ENCODE assay signal across 8 cellular contexts in the genomic region with DNA sequence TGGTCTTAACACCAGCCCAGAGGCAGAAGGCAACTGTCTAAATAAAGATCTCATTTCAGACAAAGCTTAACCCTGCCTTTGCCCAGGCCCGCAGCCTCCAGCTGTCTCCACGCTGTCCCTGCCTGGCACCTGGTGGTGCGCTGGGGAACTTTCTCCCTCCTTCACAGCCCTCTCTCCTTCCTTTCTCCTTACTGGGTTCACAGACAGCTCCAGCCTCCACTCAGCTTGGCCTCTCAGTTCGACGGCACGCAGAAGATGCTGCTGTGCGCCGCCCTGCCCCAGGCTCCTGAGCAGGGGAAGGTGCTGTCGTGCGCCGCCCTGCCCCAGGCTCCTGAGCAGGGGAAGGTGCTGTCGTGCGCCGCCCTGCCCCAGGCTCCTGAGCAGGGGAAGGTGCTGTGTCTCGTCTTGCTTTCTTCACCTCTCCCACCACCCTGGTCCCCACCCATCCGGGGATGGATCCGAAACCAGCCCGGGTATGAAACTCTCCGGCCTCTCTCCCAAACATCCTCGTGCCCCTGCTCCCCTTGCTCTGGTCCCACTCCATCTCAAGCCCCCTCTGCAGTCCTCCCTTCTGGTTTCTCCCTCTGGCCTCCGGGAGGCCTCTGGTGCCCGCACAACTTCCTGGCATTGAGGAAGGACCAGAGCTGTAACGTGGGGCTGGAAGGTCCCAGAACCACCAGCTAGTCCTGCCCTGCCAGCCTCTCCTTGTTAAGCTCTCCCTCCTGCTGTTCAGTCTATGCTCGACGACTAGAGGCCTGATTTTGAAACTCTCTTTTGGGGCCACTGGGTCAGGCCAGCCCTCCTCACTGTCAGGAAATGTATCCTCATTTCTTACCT. TPM values are rescaled to one million over a fixed set of nuclear protein-coding genes. Genes with fewer than 3 reads are reported as not detected.
A peak's percentile ranks its signal among the peaks of the same experiment; 100 is the strongest.
DNase-seq lines count a peak whose midpoint lies in the region; ATAC-seq and TF ChIP-seq lines count a peak whose summit lies in the region.

No MANE protein-coding gene starts in this region.

- in situ Hi-C loops in SK-MEL-5 (cut with HindIII; ENCODE audit: low pct_unique_long_range_greater_than_20kb, low sequenced_read_pairs): no loop called here

- no peaks in the 10 kb centered on the region for H3K9me3 Mint-ChIP-seq in activated naive CD4-positive, alpha-beta T cell treated with anti-CD3 and anti-CD28 coated beads for 36 hours

- H3K27ac Mint-ChIP-seq in activated naive CD4-positive, alpha-beta T cell treated with anti-CD3 and anti-CD28 coated beads for 36 hours: no peak overlapping the region

- H3K27ac ChIP-seq in heart right ventricle: no peak overlapping the region
- peak overlapping the region; percentile 77 to 80 for H3K27ac ChIP-seq in uterus

- H3K4me3 Mint-ChIP-seq in activated naive CD4-positive, alpha-beta T cell treated with anti-CD3 and anti-CD28 coated beads for 36 hours: no peak overlapping the region

- H3K4me1 Mint-ChIP-seq in activated naive CD4-positive, alpha-beta T cell treated with anti-CD3 and anti-CD28 coated beads for 36 hours (ENCODE audit: low read depth): no peaks in the 10 kb centered on the region

- peaks cover 4% of the 10 kb centered on the region for H3K27me3 Mint-ChIP-seq in activated naive CD4-positive, alpha-beta T cell treated with anti-CD3 and anti-CD28 coated beads for 36 hours (ENCODE audit: low read depth)

- no peaks in the 10 kb centered on the region for H3K36me3 Mint-ChIP-seq in activated naive CD4-positive, alpha-beta T cell treated with anti-CD3 and anti-CD28 coated beads for 36 hours (ENCODE audit: low read depth)

- H3K4me1 ChIP-seq in heart right ventricle (peaks cover 0 to 39% (median 19%) of the 10 kb centered on the region in 9 donors), uterus (peaks cover 0 to 6% of the 10 kb centered on the region in 2 donors)

- H3K36me3 ChIP-seq in heart right ventricle (no peaks in the 10 kb centered on the region), uterus (no peaks in the 10 kb centered on the region)

- intact Hi-C loops in activated naive CD4-positive, alpha-beta T cell treated with anti-CD3 and anti-CD28 coated beads for 36 hours (cut with micrococcal nuclease): loop anchor here (1.0 kb wide), 2 partner anchors 79 to 119 kb away; no protein-coding TSS in a partner anchor
- intact Hi-C loops in heart right ventricle (cut with DNase I) (loop anchor here in 8 of 10 donors (5.0 to 10.0 kb wide), 5 partner anchors 79 to 209 kb away; a partner anchor contains a TSS), uterus (cut with DNase I; ENCODE audit: low total_unique reads) (no loop called here)

- no peaks in the 10 kb centered on the region for H3K9me3 ChIP-seq in heart right ventricle
- no peaks in the 10 kb centered on the region for H3K9me3 ChIP-seq in uterus

- 76 to 79% methylated on average over 25 of the region's 25 CpGs for WGBS in heart right ventricle, 2 donors

- CTCF ChIA-PET in activated naive CD4-positive, alpha-beta T cell treated with anti-CD3 and anti-CD28 coated beads for 36 hours (lab: Charles Lee): interaction anchor here (0.6 to 3.1 kb wide), 6 partner anchors 19 to 382 kb away, joined by 3 to 17 read pairs (median 4); no protein-coding TSS in a partner anchor

- H3K27me3 ChIP-seq in heart right ventricle: peaks cover 0 to 12% (median 0%) of the 10 kb centered on the region in 7 donors
- H3K27me3 ChIP-seq in uterus: no peaks in the 10 kb centered on the region

- TF ChIP-seq CTCF in heart right ventricle (IDR thresholded peaks at IDR 0.05): peak; percentile 22 to 69 (median 59)
- TF ChIP-seq CTCF in uterus (IDR thresholded peaks at IDR 0.05): peak; percentile 17 to 55 (median 44)

- no peak for TF ChIP-seq POLR2A in uterus (IDR thresholded peaks at IDR 0.05)

- no peak overlapping the region for H3K4me3 ChIP-seq in heart right ventricle
- no peak overlapping the region for H3K4me3 ChIP-seq in uterus

- peak; percentile 51 for DNase-seq in activated naive CD4-positive, alpha-beta T cell treated with anti-CD3 and anti-CD28 coated beads for 36 hours
- no peak for DNase-seq in activated naive CD4-positive, alpha-beta T cell treated with Interleukin-2 at 50 U/mL for 16 hours
- DNase-seq in SK-MEL-5 (ENCODE audit: low read depth, low spot score) (peak; percentile 20), heart right ventricle (peak in 1 of 2 donors; percentile 50), uterus (no peak), kidney tubule cell (ENCODE audit: low spot score) (no peak), AG20443 (ENCODE audit: low spot score) (no peak)

- ATAC-seq in heart right ventricle (peak in 7 of 8 donors; percentile 36 to 64 (median 54)), GM18517 (IDR thresholded peaks at IDR 0.05; ENCODE audit: unreplicated experiment) (no peak)

RNA-seq across cellular contexts. Expression of a gene that starts 22.9 kb away (rescaled TPM):
- total RNA-seq in activated naive CD4-positive, alpha-beta T cell treated with anti-CD3 and anti-CD28 coated beads for 36 hours: 1 to 10 TPM; 4.0 to 6.4 TPM
- total RNA-seq in SK-MEL-5 (2014; rRNA removed; shearing (Covaris generic)): 70.7 and 72.2 TPM in 2 replicates
- 54.3 and 69.6 TPM in 2 replicates for polyA plus RNA-seq in SK-MEL-5 (2015; cell fraction: cytosol; rRNA removed)
- 29.3 and 36.9 TPM in 2 replicates for polyA plus RNA-seq in SK-MEL-5 (2015; cell fraction: nucleus; rRNA removed)
- total RNA-seq in heart right ventricle (10 to 100 TPM; 20.4 to 55.4 (median 34.9) TPM), uterus (10 to 100 TPM; 51.7 to 86.7 (median 68.1) TPM)
- polyA plus RNA-seq in heart right ventricle: 10 to 100 TPM; 12.7 to 14.2 TPM

Comparison
In these comparisons a context has a peak if more than half of its experiments do, and no peak if none do; other contexts are left out.
1. DNase-seq: peak in activated naive CD4-positive, alpha-beta T cell treated with anti-CD3 and anti-CD28 coated beads for 36 hours (single experiment) and SK-MEL-5 (single experiment); none in activated naive CD4-positive, alpha-beta T cell treated with Interleukin-2 at 50 U/mL for 16 hours (single experiment), uterus (0 of 2), kidney tubule cell (single experiment) and AG20443 (single experiment).
2. H3K27ac ChIP-seq: peak in uterus (2 of 2); none in heart right ventricle (0 of 10).